Comparison of ENCODE assay signal across 8 cellular contexts in the genomic region with DNA sequence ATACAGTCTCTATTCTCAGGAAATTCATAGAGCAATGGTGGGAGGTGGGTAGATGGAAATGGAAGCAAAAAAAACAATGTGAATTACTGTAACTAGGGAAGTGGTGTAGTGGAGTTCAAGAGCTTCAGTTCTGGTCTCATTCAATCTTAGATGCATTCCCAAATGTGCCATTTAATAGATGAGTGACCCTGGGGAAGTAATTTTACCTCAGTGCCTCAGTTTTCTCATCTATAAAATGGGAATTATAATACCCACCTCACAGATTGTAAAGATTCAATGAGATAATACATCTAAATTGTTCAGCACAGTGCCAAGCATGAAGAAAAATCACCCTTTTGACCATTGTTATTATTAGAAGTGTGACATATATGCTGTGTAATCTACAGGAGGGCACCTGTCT.
"Had no signal": no experiment of that assay in that cellular context is flagged by ENCODE, and none has a peak within 500 bp of the region (broad histone marks: within the 10 kb centered on the region; RNA-seq: fewer than 3 reads in every experiment).

No MANE protein-coding gene starts in this region.

- ATAC-seq: GM12878 had no signal

- H3K4me3 ChIP-seq: GM12878 had no signal

- FAIRE-seq: G401.6, GM12878, GM12891, GM12892, GM18507, GM19239 had no signal

- DNase-seq: GDM1, GF-D8 had no signal
